Comparison of ENCODE assay signal across 8 cellular contexts in genomic region chr4:3954540-3955360, GRCh38.
DNase-seq lines count a peak whose midpoint lies in the region; ATAC-seq and TF ChIP-seq lines count a peak whose summit lies in the region.
"Not testable (repeated sequence)": the region's sequence is repeated elsewhere in the genome, so short reads cannot be mapped to it uniquely, and the experiment has no call there.

No MANE protein-coding gene starts in this region.

- H3K27me3 ChIP-seq in CD4-positive, alpha-beta memory T cell (ENCODE audit: insufficient read depth, low read length); HCT116 (ENCODE audit: insufficient read depth, low read length): not testable (repeated sequence)

- H3K27ac ChIP-seq in CD4-positive, alpha-beta memory T cell (ENCODE audit: low read depth, low read length): peak overlapping the region; percentile 80
- H3K27ac ChIP-seq in HCT116 (ENCODE audit: low read depth, low read length): peak overlapping the region; percentile 77

- CTCF ChIA-PET in CD4-positive, alpha-beta memory T cell (lab: Charles Lee; ENCODE audit: partially characterized antibody); HCT116 (lab: Charles Lee): not testable (repeated sequence)

- TF ChIP-seq POLR2A in HCT116 (IDR thresholded peaks at IDR 0.05; ENCODE audit: borderline replicate concordance, extremely low read depth, insufficient read depth, insufficient read length): not testable (repeated sequence)

- not testable (repeated sequence) for H3K4me1 ChIP-seq in CD4-positive, alpha-beta memory T cell (ENCODE audit: insufficient read depth, low read length)
- H3K4me1 ChIP-seq in HCT116 (ENCODE audit: control insufficient read depth in 1 of 2, insufficient read depth in 2 of 2, low read length in 2 of 2): peaks cover 3 to 19% of the 10 kb centered on the region in 2 experiments; a peak in 3 of 4 replicates

- RAD21 ChIA-PET in HCT116 (lab: Charles Lee; ENCODE audit: low non-redundant PET in 1 of 2, low total read pairs in 2 of 2, uncharacterized antibody in 2 of 2, unreplicated experiment in 2 of 2): not testable (repeated sequence)

- POLR2A ChIA-PET in CD4-positive, alpha-beta memory T cell (lab: Charles Lee; ENCODE audit: partially characterized antibody): not testable (repeated sequence)
- POLR2A ChIA-PET in HCT116 (lab: Charles Lee): interaction anchor here (0.7 kb wide), 1 partner anchor 74 kb away, joined by 3 read pairs; no protein-coding TSS in a partner anchor
- POLR2A ChIA-PET in naive thymus-derived CD8-positive, alpha-beta T cell (lab: Charles Lee): interaction anchor here (0.6 kb wide), 1 partner anchor 397 kb away, joined by 3 read pairs; no protein-coding TSS in a partner anchor

- H3K4me3 ChIP-seq in CD4-positive, alpha-beta memory T cell (ENCODE audit: low read length in 2 of 2): peak overlapping the region; percentile 17 to 67
- peak overlapping the region; percentile 64 to 80 for H3K4me3 ChIP-seq in HCT116 (replicated peaks in 1 of 2; ENCODE audit: low read depth in 1 of 2, low read length in 2 of 2)
- peak overlapping the region; percentile 68 to 69 for H3K4me3 ChIP-seq in foreskin fibroblast (ENCODE audit: low read depth in 1 of 2, low read length in 2 of 2)

- not testable (repeated sequence) for TF ChIP-seq CTCF in HCT116 (IDR thresholded peaks at IDR 0.05 in 2 of 3, conservative IDR thresholded peaks at IDR 0.05 in 1 of 3; ENCODE audit: borderline replicate concordance in 1 of 3, insufficient read depth in 1 of 3, low read depth in 2 of 3, low read length in 2 of 3); foreskin fibroblast (IDR thresholded peaks at IDR 0.05; ENCODE audit: low read depth, low read length)

- H3K36me3 Mint-ChIP-seq in CD4-positive, alpha-beta memory T cell; activated naive CD8-positive, alpha-beta T cell; naive thymus-derived CD8-positive, alpha-beta T cell: not testable (repeated sequence)

- H3K4me1 Mint-ChIP-seq in CD4-positive, alpha-beta memory T cell: peaks cover 4 to 25% (median 12%) of the 10 kb centered on the region in 4 donors
- peaks cover 11% of the 10 kb centered on the region for H3K4me1 Mint-ChIP-seq in activated naive CD8-positive, alpha-beta T cell (ENCODE audit: low read depth)
- peaks cover 3 to 15% (median 8%) of the 10 kb centered on the region in 4 donors for H3K4me1 Mint-ChIP-seq in naive thymus-derived CD8-positive, alpha-beta T cell

- H3K27ac Mint-ChIP-seq in CD4-positive, alpha-beta memory T cell: peak overlapping the region; percentile 95 to 99 (median 97)
- H3K27ac Mint-ChIP-seq in activated naive CD8-positive, alpha-beta T cell: peak overlapping the region; percentile 99
- H3K27ac Mint-ChIP-seq in naive thymus-derived CD8-positive, alpha-beta T cell: peak overlapping the region; percentile 85 to 99 (median 98)

- DNase-seq in CD4-positive, alpha-beta memory T cell: peak; percentile 44 to 86 (median 57)
- DNase-seq in HCT116 (ENCODE audit: low read depth, low spot score): peak; percentile 34
- peak; percentile 54 for DNase-seq in NCI-H146 (lab: John Stamatoyannopoulos, UW)
- peak; percentile 21 to 42 (median 40) for DNase-seq in T-helper 1 cell
- peak; percentile 98 for DNase-seq in foreskin fibroblast
- peak; percentile 41 to 83 (median 64) for DNase-seq in naive thymus-derived CD8-positive, alpha-beta T cell
- DNase-seq in stimulated activated CD8-positive, alpha-beta memory T cell treated with anti-CD3 and anti-CD28 coated beads, Interleukin-2, amount 100 ng/mL, for 1 hour (ENCODE audit: low read depth in 2 of 2): peak; percentile 14 to 37

- not testable (repeated sequence) for H2AFZ ChIP-seq in HCT116 (ENCODE audit: low read depth, low read length, poor library complexity, severe bottlenecking)

- not testable (repeated sequence) for BruUV-seq in HCT116 (replicated peaks; lab: Mats Ljungman, UMichigan)

- H3K9ac ChIP-seq in HCT116 (ENCODE audit: low read length): peak overlapping the region; percentile 95

- intact Hi-C loops in CD4-positive, alpha-beta memory T cell (cut with micrococcal nuclease): loop anchor here (1.0 to 5.0 kb wide), 2 partner anchors 588 to 880 kb away; partner anchors contain the start of genes HTT, HTT-AS and STX18
- intact Hi-C loops in HCT116 (cut with micrococcal nuclease): not testable (repeated sequence)

- not testable (repeated sequence) for H3K27me3 Mint-ChIP-seq in CD4-positive, alpha-beta memory T cell; activated naive CD8-positive, alpha-beta T cell; naive thymus-derived CD8-positive, alpha-beta T cell

- ATAC-seq in HCT116: peak; percentile 15
- not testable (repeated sequence) for ATAC-seq in naive thymus-derived CD8-positive, alpha-beta T cell

- H3K9me3 ChIP-seq in CD4-positive, alpha-beta memory T cell (ENCODE audit: control insufficient read depth in 1 of 2, low read length in 2 of 2); HCT116 (ENCODE audit: control insufficient read depth in 1 of 2, insufficient read depth in 1 of 2, low read depth in 1 of 2, low read length in 2 of 2): not testable (repeated sequence)

- not testable (repeated sequence) for H3K36me3 ChIP-seq in CD4-positive, alpha-beta memory T cell (ENCODE audit: insufficient read depth, low read length); HCT116 (ENCODE audit: control insufficient read depth in 1 of 2, insufficient read depth in 2 of 2, low read length in 2 of 2)

- not testable (repeated sequence) for H3K79me2 ChIP-seq in HCT116 (ENCODE audit: insufficient read depth, low read length)

- H3K9me2 ChIP-seq in HCT116 (ENCODE audit: insufficient read depth): not testable (repeated sequence)

- not testable (repeated sequence) for TF ChIP-seq RAD21 in HCT116 (IDR thresholded peaks at IDR 0.05; ENCODE audit: low read depth)

- H3K4me3 Mint-ChIP-seq in CD4-positive, alpha-beta memory T cell: peak overlapping the region; percentile 89 to 99 (median 94)
- peak overlapping the region; percentile 97 for H3K4me3 Mint-ChIP-seq in activated naive CD8-positive, alpha-beta T cell
- peak overlapping the region; percentile 89 to 96 (median 94) for H3K4me3 Mint-ChIP-seq in naive thymus-derived CD8-positive, alpha-beta T cell

- peak overlapping the region; percentile 89 for H3K4me2 ChIP-seq in HCT116 (ENCODE audit: low read length)

- H3K9me3 Mint-ChIP-seq in CD4-positive, alpha-beta memory T cell; activated naive CD8-positive, alpha-beta T cell (ENCODE audit: low read depth); naive thymus-derived CD8-positive, alpha-beta T cell: not testable (repeated sequence)

- H4K20me1 ChIP-seq in HCT116 (ENCODE audit: insufficient read depth): not testable (repeated sequence)

TF ChIP-seq in HCT116, 20 proteins besides CTCF, POLR2A, EP300 and RAD21:
- TF ChIP-seq SIN3A (IDR thresholded peaks at IDR 0.05; ENCODE audit: low read depth): 0 out of 2 replicates have a peak, but pooled peaks have one; percentile 31
TF ChIP-seq in HCT116: peak in this region for 1; not testable (repeated sequence) for 19.

Comparison
In these comparisons a context has a peak if more than half of its experiments do, and no peak if none do; other contexts are left out.
1. DNase-seq: peak in every context shown above with its lines; median percentile 98 in foreskin fibroblast; 64 in naive thymus-derived CD8-positive, alpha-beta T cell; 57 in CD4-positive, alpha-beta memory T cell; 54 in NCI-H146; 40 in T-helper 1 cell; 34 in HCT116; 26 in stimulated activated CD8-positive, alpha-beta memory T cell treated with anti-CD3 and anti-CD28 coated beads, Interleukin-2, amount 100 ng/mL, for 1 hour.